ENCODE assay signal across 1 cellular context in genomic region chr17:57338257-57338919, GRCh38.
TF ChIP-seq lines count a peak whose summit lies in the region.

No MANE protein-coding gene starts in this region.

TF ChIP-seq in HepG2, 621 proteins besides CTCF, POLR2A, EP300 and RAD21 (continued from another document):
- no peak for TF ChIP-seq MIXL1 (CRISPR knock-in tag; IDR thresholded peaks at IDR 0.05)
